Comparison of ENCODE assay signal across 8 cellular contexts in genomic region chr12:570237-570925, GRCh38.
DNase-seq lines count a peak whose midpoint lies in the region; ATAC-seq, FAIRE-seq and TF ChIP-seq lines count a peak whose summit lies in the region.

No MANE protein-coding gene starts in this region.

- H3K36me3 ChIP-seq in hepatocyte (replicated peaks; ENCODE audit: insufficient read depth, low read depth): no peaks in the 10 kb centered on the region

- 5% methylated on average over 25 of the region's 27 CpGs for WGBS in hepatocyte (ENCODE audit: low lambda C conversion rate, missing lambda C conversion rate)

- no peaks in the 10 kb centered on the region for H3K79me2 ChIP-seq in hepatocyte

- H3K27ac ChIP-seq in HL-60 (replicated peaks) (no peak overlapping the region), hepatocyte (peak overlapping the region; percentile 90)

- no peak for FAIRE-seq in GM12891 (lab: Jason Lieb, UNC)

- H3K9me2 ChIP-seq in hepatocyte (replicated peaks; ENCODE audit: insufficient read depth): no peaks in the 10 kb centered on the region

- TF ChIP-seq POLR2A in GM12891 (IDR thresholded peaks at IDR 0.05; ENCODE audit: low read depth, low read length): no peak

- no peak for TF ChIP-seq CTCF in AG04449 (IDR thresholded peaks at IDR 0.05; ENCODE audit: insufficient read depth, low read length, missing control alignments)
- no peak for TF ChIP-seq CTCF in HL-60 (IDR thresholded peaks at IDR 0.05; ENCODE audit: insufficient read depth, low read length)
- no peak for TF ChIP-seq CTCF in astrocyte of the cerebellum (IDR thresholded peaks at IDR 0.05; ENCODE audit: low read depth, low read length, missing control alignments)
- no peak for TF ChIP-seq CTCF in hepatocyte (IDR thresholded peaks at IDR 0.05; ENCODE audit: poor library complexity)

- POLR2A ChIA-PET in AG04449 (lab: Yijun Ruan, JAX): interaction anchor here (1.6 kb wide), 1 partner anchor 182 kb away, joined by 11 read pairs; the partner anchor contains the start of gene WNK1

- H3K4me2 ChIP-seq in hepatocyte: peak overlapping the region; percentile 95

- no peak for DNase-seq in AG04449 (ENCODE audit: low read depth, low spot score)
- no peak for DNase-seq in HL-60 (ENCODE audit: low read depth in 1 of 2, low spot score in 1 of 2)
- DNase-seq in astrocyte of the cerebellum (ENCODE audit: low read depth): peak; percentile 40
- peak; percentile 91 for DNase-seq in hepatocyte (ENCODE audit: low spot score)
- peak; percentile 85 for DNase-seq in sciatic nerve (ENCODE audit: low spot score)
- no peak for DNase-seq in GM12891 (ENCODE audit: insufficient read length, low spot score)
- no peak for DNase-seq in SHP77 treated with DMSO at 0.1 percent for 48 hours (lab: John Stamatoyannopoulos, UW)

- in situ Hi-C loops in astrocyte of the cerebellum (cut with HindIII; ENCODE audit: low sequenced_read_pairs): no loop called here

- H3K27me3 ChIP-seq in HL-60 (ENCODE audit: insufficient read depth, poor library complexity, severe bottlenecking) (no peaks in the 10 kb centered on the region), hepatocyte (no peaks in the 10 kb centered on the region)

- peak overlapping the region; percentile 76 for H2AFZ ChIP-seq in hepatocyte

- H3K9me3 ChIP-seq in hepatocyte (ENCODE audit: low read depth): no peaks in the 10 kb centered on the region

- H4K20me1 ChIP-seq in hepatocyte (ENCODE audit: insufficient read depth, poor library complexity, severe bottlenecking): no peaks in the 10 kb centered on the region

- H3K4me1 ChIP-seq in hepatocyte (ENCODE audit: insufficient read depth): peaks cover 29% of the 10 kb centered on the region

- peak overlapping the region; percentile 63 for H3K4me3 ChIP-seq in AG04449 (ENCODE audit: low read depth, low read length)
- H3K4me3 ChIP-seq in HL-60 (replicated peaks; ENCODE audit: insufficient read depth, low read length): peak overlapping the region; percentile 51
- H3K4me3 ChIP-seq in astrocyte of the cerebellum (ENCODE audit: low read depth, low read length): peak overlapping the region; percentile 47
- peak overlapping the region; percentile 63 for H3K4me3 ChIP-seq in hepatocyte

- intact Hi-C loops in sciatic nerve (cut with DNase I): loop anchor here (10.0 kb wide), 2 partner anchors 74 to 184 kb away; partner anchors contain the start of gene WNK1

- ATAC-seq in sciatic nerve (peak; percentile 92), GM18858 (IDR thresholded peaks at IDR 0.05; ENCODE audit: unreplicated experiment) (no peak)

- CTCF ChIA-PET in AG04449 (lab: Yijun Ruan, JAX): interaction anchor here (0.7 to 16.1 kb wide), 43 partner anchors 8 to 1062 kb away, joined by 3 to 290 read pairs (median 4); partner anchors contain the start of genes RAD52 and WNK1

TF ChIP-seq in GM12891, 5 proteins besides CTCF, POLR2A, EP300 and RAD21:
- TF ChIP-seq TAF1 (IDR thresholded peaks at IDR 0.05; ENCODE audit: low read depth, low read length) (no peak), PAX5 (IDR thresholded peaks at IDR 0.05; ENCODE audit: insufficient read depth, low read length, severe bottlenecking) (no peak), POU2F2 (IDR thresholded peaks at IDR 0.05; ENCODE audit: low read depth, low read length) (no peak), SPI1 (IDR thresholded peaks at IDR 0.05; ENCODE audit: low read depth, low read length) (no peak), POLR2AphosphoS5 (IDR thresholded peaks at IDR 0.05; ENCODE audit: low read depth, low read length) (no peak)
TF ChIP-seq in GM12891: peak in this region for 0.

Comparison
In these comparisons a context has a peak if more than half of its experiments do, and no peak if none do; other contexts are left out.
1. DNase-seq: peak in astrocyte of the cerebellum (single experiment), hepatocyte (single experiment) and sciatic nerve (single experiment); none in AG04449 (single experiment), HL-60 (0 of 2), GM12891 (single experiment) and SHP77 treated with DMSO at 0.1 percent for 48 hours (single experiment).
2. Peak in every context shown above with its lines, with median percentiles within 50 percentile points of each other: H3K4me3 ChIP-seq.